ENCODE assay signal across 9 cellular contexts in the genomic region with DNA sequence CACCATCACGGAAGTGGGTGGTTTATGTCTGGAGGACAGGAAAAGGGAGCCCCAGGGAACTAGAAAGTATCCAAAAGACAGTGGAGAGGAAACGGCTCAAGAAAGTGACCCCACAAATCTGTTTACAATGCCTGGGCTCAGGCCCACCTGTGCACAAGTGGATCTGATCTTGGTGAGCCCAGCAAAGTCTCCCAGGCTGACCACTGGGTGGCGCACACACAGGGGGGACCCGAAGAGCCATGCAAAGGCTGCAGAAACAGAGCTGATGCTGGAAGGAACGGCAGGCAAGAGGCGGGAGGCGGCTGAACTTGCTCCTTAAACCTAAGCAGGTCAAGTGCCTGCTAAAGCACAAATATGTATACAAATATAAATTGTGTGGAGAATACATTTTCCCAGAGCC. TPM values are rescaled to one million over a fixed set of nuclear protein-coding genes. Genes with fewer than 3 reads are reported as not detected.
A peak's percentile ranks its signal among the peaks of the same experiment; 100 is the strongest.
DNase-seq lines count a peak whose midpoint lies in the region; ATAC-seq, FAIRE-seq and TF ChIP-seq lines count a peak whose summit lies in the region.
"Had no signal": no experiment of that assay in that cellular context is flagged by ENCODE, and none has a peak within 500 bp of the region (broad histone marks: within the 10 kb centered on the region; RNA-seq: fewer than 3 reads in every experiment).

No MANE protein-coding gene starts in this region.

- DNase-seq in DND-41 (peak; percentile 37), T-helper 17 cell (peak in 2 of 3 donors; percentile 26 to 28), bronchial epithelial cell (ENCODE audit: low read depth) (peak; percentile 21), lung (ENCODE audit: low spot score) (no peak)
- peak; percentile 32 to 36 for DNase-seq in stimulated activated naive CD8-positive, alpha-beta T cell treated with anti-CD3 and anti-CD28 coated beads, Interleukin-15, amount 100 ng/mL, for 72 hours

- TF ChIP-seq CTCF in DND-41 (IDR thresholded peaks at IDR 0.05; ENCODE audit: borderline replicate concordance, extremely low read depth, low read length, poor library complexity, severe bottlenecking) (peak; percentile 59), bronchial epithelial cell (IDR thresholded peaks at IDR 0.05; ENCODE audit: insufficient read depth, low read length, severe bottlenecking) (peak; percentile 69), lung (IDR thresholded peaks at IDR 0.05; ENCODE audit: control extremely low read depth, extremely low read depth) (peak; percentile 21)

- no peak overlapping the region for H2AFZ ChIP-seq in DND-41 (ENCODE audit: low read depth, low read length)

- H3K36me3 ChIP-seq in DND-41 (ENCODE audit: insufficient read depth, low read length) (peaks cover 55% of the 10 kb centered on the region), bronchial epithelial cell (ENCODE audit: control insufficient read depth, insufficient read depth, low read length) (peaks cover 1% of the 10 kb centered on the region), lung (ENCODE audit: control insufficient read depth in 2 of 2, insufficient read depth in 2 of 2, low read length in 2 of 2) (peaks cover 0 to 9% of the 10 kb centered on the region in 2 donors)

- H3K27ac ChIP-seq in DND-41 (ENCODE audit: low read length) (no peak overlapping the region), lung (ENCODE audit: low read depth in 1 of 2, low read length in 1 of 2) (no peak overlapping the region)

- peaks cover 18% of the 10 kb centered on the region; the same call in 1 of the 2 replicates for H4K20me1 ChIP-seq in DND-41 (ENCODE audit: insufficient read depth, low read length)

- H3K36me3 Mint-ChIP-seq in T-helper 17 cell (ENCODE audit: low read depth), result peaks cover 4% of the 10 kb centered on the region

- H3K4me1 ChIP-seq in DND-41 (ENCODE audit: insufficient read depth, low read length), result no peaks in the 10 kb centered on the region
- H3K4me1 ChIP-seq in lung (ENCODE audit: control insufficient read depth in 2 of 2, insufficient read depth in 2 of 2, low read length in 2 of 2), result no peaks in the 10 kb centered on the region

- no peaks in the 10 kb centered on the region for H3K9me3 Mint-ChIP-seq in stimulated activated naive CD8-positive, alpha-beta T cell treated with anti-CD3 and anti-CD28 coated beads, Interleukin-15, amount 100 ng/mL, for 72 hours

- H3K4me2 ChIP-seq in DND-41 (ENCODE audit: insufficient read depth, low read length), result no peak overlapping the region

- H3K9me3 ChIP-seq in DND-41 (ENCODE audit: insufficient read depth, low read length, severe bottlenecking) (no peaks in the 10 kb centered on the region), T-helper 17 cell (ENCODE audit: control insufficient read depth, low read length, poor library complexity, severe bottlenecking) (no peaks in the 10 kb centered on the region), lung (ENCODE audit: control insufficient read depth in 2 of 2, insufficient read depth in 1 of 2, low read length in 1 of 2) (peaks cover 0 to 13% of the 10 kb centered on the region in 2 donors)

- H3K27me3 Mint-ChIP-seq in T-helper 17 cell, result no peaks in the 10 kb centered on the region
- H3K27me3 Mint-ChIP-seq in stimulated activated naive CD8-positive, alpha-beta T cell treated with anti-CD3 and anti-CD28 coated beads, Interleukin-15, amount 100 ng/mL, for 72 hours, result no peaks in the 10 kb centered on the region

- H3K27ac Mint-ChIP-seq in T-helper 17 cell, result no peak overlapping the region
- H3K27ac Mint-ChIP-seq in stimulated activated naive CD8-positive, alpha-beta T cell treated with anti-CD3 and anti-CD28 coated beads, Interleukin-15, amount 100 ng/mL, for 72 hours, result no peak overlapping the region

- no peak overlapping the region for H3K4me3 Mint-ChIP-seq in T-helper 17 cell
- no peak overlapping the region for H3K4me3 Mint-ChIP-seq in stimulated activated naive CD8-positive, alpha-beta T cell treated with anti-CD3 and anti-CD28 coated beads, Interleukin-15, amount 100 ng/mL, for 72 hours

- peak; percentile 72 for ATAC-seq in DND-41 (ENCODE audit: insufficient read depth, low read depth)
- peak; percentile 49 for ATAC-seq in HG03378 (IDR thresholded peaks at IDR 0.05; ENCODE audit: unreplicated experiment)
- ATAC-seq in T-helper 17 cell, result peak; percentile 61
- ATAC-seq in lung (ENCODE audit: insufficient read depth, low FRiP score), result no peak
- peak; percentile 66 for ATAC-seq in stimulated activated naive CD8-positive, alpha-beta T cell treated with anti-CD3 and anti-CD28 coated beads, Interleukin-15, amount 100 ng/mL, for 72 hours
- ATAC-seq in GM19023 (IDR thresholded peaks at IDR 0.05; ENCODE audit: unreplicated experiment), result no peak
- no peak for ATAC-seq in GM21576 (IDR thresholded peaks at IDR 0.05; ENCODE audit: unreplicated experiment)

- H3K79me2 ChIP-seq in DND-41 (ENCODE audit: insufficient read depth, low read length), result peaks cover 1% of the 10 kb centered on the region; the same call in 1 of the 2 replicates

- H3K9ac ChIP-seq in DND-41 (ENCODE audit: low read depth, low read length), result no peak overlapping the region

- H3K4me3 ChIP-seq in DND-41 (ENCODE audit: low read depth in 1 of 2, low read length in 2 of 2), result no peak overlapping the region
- no peak overlapping the region for H3K4me3 ChIP-seq in bronchial epithelial cell (ENCODE audit: low read depth, low read length)
- no peak overlapping the region for H3K4me3 ChIP-seq in lung

- WGBS in lung, 2 donors, result 49 to 50% methylated on average over 7 of the region's 7 CpGs

- FAIRE-seq in bronchial epithelial cell (lab: Jason Lieb, UNC), result no peak

- H3K27me3 ChIP-seq in DND-41 (ENCODE audit: insufficient read depth, low read length, poor library complexity), result no peaks in the 10 kb centered on the region
- no peaks in the 10 kb centered on the region for H3K27me3 ChIP-seq in bronchial epithelial cell (ENCODE audit: control insufficient read depth, insufficient read depth, low read length)
- no peaks in the 10 kb centered on the region for H3K27me3 ChIP-seq in lung (ENCODE audit: control insufficient read depth, insufficient read depth)

- H3K4me1 Mint-ChIP-seq in T-helper 17 cell, result peaks cover 2% of the 10 kb centered on the region
- H3K4me1 Mint-ChIP-seq in stimulated activated naive CD8-positive, alpha-beta T cell treated with anti-CD3 and anti-CD28 coated beads, Interleukin-15, amount 100 ng/mL, for 72 hours, result peaks cover 6% of the 10 kb centered on the region

RNA-seq across cellular contexts. Expression of gene HAUS7, which starts 9.6 kb away (rescaled TPM):
- 10 to 100 TPM; 27.1 to 34.2 TPM for total RNA-seq in T-helper 17 cell
- total RNA-seq in bronchial epithelial cell, result 7.4 and 10.9 TPM in 2 replicates
- total RNA-seq in lung, result 10 to 100 TPM; 11.3 to 31.6 TPM
- 10 to 100 TPM; 24.4 to 42.9 TPM for polyA plus RNA-seq in lung

RNA-seq across cellular contexts. Expression of gene TREX2, which starts 15.0 kb away (rescaled TPM):
- total RNA-seq in T-helper 17 cell, result 1 to 10 TPM; 2.0 to 3.3 TPM
- total RNA-seq in bronchial epithelial cell, result 2.3 and 5.5 TPM in 2 replicates
- 1 to 10 TPM in 1 of 2 donors, under 1 TPM in 1; 0.65 to 1.2 TPM for total RNA-seq in lung
- under 1 TPM; 0.61 to 0.63 TPM for polyA plus RNA-seq in lung

RNA-seq across cellular contexts. Expression of gene BGN, which starts 34.0 kb away (rescaled TPM):
- total RNA-seq in T-helper 17 cell, result not detected
- 0.26 TPM in 1 of 2 replicates, not detected in the other for total RNA-seq in bronchial epithelial cell
- total RNA-seq in lung, result 100 to 1,000 TPM in 1 of 2 donors, 10 to 100 TPM in 1; 77.9 to 161 TPM
- 100 to 1,000 TPM; 104 to 148 TPM for polyA plus RNA-seq in lung
- total RNA-seq: T-helper 2 cell treated with Interferon-gamma antibody and Interleukin-4, amounts not matched to agents 100 ng/mL and 5 ng/mL, for 36 hours had no signal

RNA-seq across cellular contexts. Expression of gene ZFP92, which starts 49.6 kb away (rescaled TPM):
- total RNA-seq in T-helper 17 cell (1 to 10 TPM in 1 of 2 donors, under 1 TPM in 1; 0.50 to 1.2 TPM), bronchial epithelial cell (0.53 and 1.3 TPM in 2 replicates), lung (1 to 10 TPM; 1.5 to 3.6 TPM)
- polyA plus RNA-seq in lung, result 1 to 10 TPM in 1 of 2 donors, under 1 TPM in 1; 0.69 to 1.5 TPM

RNA-seq across cellular contexts. Expression of gene ATP2B3, which starts 56.6 kb away (rescaled TPM):
- not detected for total RNA-seq in T-helper 17 cell
- total RNA-seq in bronchial epithelial cell, result not detected in 2 replicates
- under 1 TPM; 0.21 to 0.54 TPM for total RNA-seq in lung
- polyA plus RNA-seq in lung, result not detected
- total RNA-seq: T-helper 2 cell treated with Interferon-gamma antibody and Interleukin-4, amounts not matched to agents 100 ng/mL and 5 ng/mL, for 36 hours had no signal

Comparison
In these comparisons a context has a peak if more than half of its experiments do, and no peak if none do; other contexts are left out.
1. ATAC-seq: peak in DND-41 (single experiment), HG03378 (single experiment), T-helper 17 cell (single experiment) and stimulated activated naive CD8-positive, alpha-beta T cell treated with anti-CD3 and anti-CD28 coated beads, Interleukin-15, amount 100 ng/mL, for 72 hours (single experiment); none in lung (single experiment), GM19023 (single experiment) and GM21576 (single experiment).
2. RNA of gene BGN, which starts 34.0 kb away (total RNA-seq): 77.9 to 161 TPM in lung; 0.26 TPM in bronchial epithelial cell and not detected in T-helper 17 cell; every median in the first group is over 10 times any median in the second.
3. Peak in every context shown above with its lines, with median percentiles within 50 percentile points of each other: CTCF ChIP-seq.